9 cellular contexts compared by ENCODE assay signal in genomic region chr14:69877492-69877891, GRCh38. TPM values are rescaled to one million over a fixed set of nuclear protein-coding genes. Genes with fewer than 3 reads are reported as not detected.
DNase-seq lines count a peak whose midpoint lies in the region; ATAC-seq and TF ChIP-seq lines count a peak whose summit lies in the region.
"Had no signal": no experiment of that assay in that cellular context is flagged by ENCODE, and none has a peak within 500 bp of the region (broad histone marks: within the 10 kb centered on the region; RNA-seq: fewer than 3 reads in every experiment).

No MANE protein-coding gene starts in this region.

- no peak overlapping the region for H2AFZ ChIP-seq in OCI-LY7 (ENCODE audit: low read length)

- no peak for TF ChIP-seq POLR2A in suprapubic skin (IDR thresholded peaks at IDR 0.05)

- H3K36me3 ChIP-seq in OCI-LY7 (ENCODE audit: insufficient read depth, low read length) (no peaks in the 10 kb centered on the region), thoracic aorta (no peaks in the 10 kb centered on the region), suprapubic skin (no peaks in the 10 kb centered on the region)

- H3K9me3 Mint-ChIP-seq in activated CD4-positive, alpha-beta memory T cell treated with anti-CD3 and anti-CD28 coated beads for 36 hours, result peaks cover 4% of the 10 kb centered on the region

- peak; percentile 70 for TF ChIP-seq CTCF in OCI-LY7 (conservative IDR thresholded peaks at IDR 0.05; ENCODE audit: low read length)
- peak; percentile 53 for TF ChIP-seq CTCF in fibroblast of pulmonary artery (IDR thresholded peaks at IDR 0.05; ENCODE audit: low read length, missing control alignments)
- TF ChIP-seq CTCF in thoracic aorta (IDR thresholded peaks at IDR 0.05), result peak; percentile 10
- TF ChIP-seq CTCF in suprapubic skin (IDR thresholded peaks at IDR 0.05), result no peak

- peaks cover 38% of the 10 kb centered on the region for H3K27me3 Mint-ChIP-seq in activated CD4-positive, alpha-beta memory T cell treated with anti-CD3 and anti-CD28 coated beads for 36 hours

- no peaks in the 10 kb centered on the region for H3K79me2 ChIP-seq in OCI-LY7 (ENCODE audit: insufficient read depth, low read depth, low read length)

- no peaks in the 10 kb centered on the region for H3K9me2 ChIP-seq in OCI-LY7 (ENCODE audit: insufficient read depth, low read length)

- H4K20me1 ChIP-seq in OCI-LY7 (ENCODE audit: insufficient read depth, low read length), result no peaks in the 10 kb centered on the region

- WGBS in suprapubic skin, result 49% methylated on average over 2 of the region's 2 CpGs

- H3K27ac ChIP-seq in OCI-LY7 (ENCODE audit: low read depth, low read length, poor library complexity, severe bottlenecking) (no peak overlapping the region), thoracic aorta (peak overlapping the region in 1 of 2 donors; percentile 22), suprapubic skin (no peak overlapping the region)

- H3K4me3 Mint-ChIP-seq in activated CD4-positive, alpha-beta memory T cell treated with anti-CD3 and anti-CD28 coated beads for 36 hours, result no peak overlapping the region
- H3K4me3 Mint-ChIP-seq: CD4-positive, alpha-beta memory T cell had no signal

- no peaks in the 10 kb centered on the region for H3K4me1 Mint-ChIP-seq in activated CD4-positive, alpha-beta memory T cell treated with anti-CD3 and anti-CD28 coated beads for 36 hours (ENCODE audit: low read depth)

- peak; percentile 48 for DNase-seq in NCI-H82 (lab: John Stamatoyannopoulos, UW)
- no peak for DNase-seq in NCI-H82 treated with DMSO at 0.1 percent for 48 hours (lab: John Stamatoyannopoulos, UW; ENCODE audit: unreplicated experiment)
- peak; percentile 6 for DNase-seq in OCI-LY7 (ENCODE audit: low spot score)
- peak; percentile 49 for DNase-seq in fibroblast of pulmonary artery (ENCODE audit: low read depth)
- no peak for DNase-seq in thoracic aorta (ENCODE audit: low spot score)
- DNase-seq in AG08396 (ENCODE audit: low spot score), result no peak
- no peak for DNase-seq in suprapubic skin (ENCODE audit: low spot score in 2 of 2)
- no peak for DNase-seq in activated CD4-positive, alpha-beta memory T cell treated with anti-CD3 and anti-CD28 coated beads for 36 hours
- DNase-seq: CD4-positive, alpha-beta memory T cell had no signal

- H3K27ac Mint-ChIP-seq in activated CD4-positive, alpha-beta memory T cell treated with anti-CD3 and anti-CD28 coated beads for 36 hours, result no peak overlapping the region
- H3K27ac Mint-ChIP-seq: CD4-positive, alpha-beta memory T cell had no signal

- no peak overlapping the region for H3K4me3 ChIP-seq in OCI-LY7 (ENCODE audit: low read depth, low read length, poor library complexity, severe bottlenecking)
- no peak overlapping the region for H3K4me3 ChIP-seq in fibroblast of pulmonary artery (replicated peaks; ENCODE audit: low read depth, low read length)
- H3K4me3 ChIP-seq in thoracic aorta, result no peak overlapping the region
- no peak overlapping the region for H3K4me3 ChIP-seq in suprapubic skin

- no peak overlapping the region for H3K4me2 ChIP-seq in OCI-LY7 (ENCODE audit: low read length)

- no peaks in the 10 kb centered on the region for H3K36me3 Mint-ChIP-seq in activated CD4-positive, alpha-beta memory T cell treated with anti-CD3 and anti-CD28 coated beads for 36 hours
- H3K36me3 Mint-ChIP-seq: CD4-positive, alpha-beta memory T cell had no signal

- no peaks in the 10 kb centered on the region for H3K4me1 ChIP-seq in OCI-LY7 (ENCODE audit: insufficient read depth, low read length, poor library complexity, severe bottlenecking)
- H3K4me1 ChIP-seq in thoracic aorta (ENCODE audit: control insufficient read depth in 1 of 2, low read depth in 2 of 2), result peaks cover 0 to 46% of the 10 kb centered on the region in 2 donors
- H3K4me1 ChIP-seq in suprapubic skin, result peaks cover 11% of the 10 kb centered on the region

- TF ChIP-seq EP300 in suprapubic skin (IDR thresholded peaks at IDR 0.05), result no peak

- H3K27me3 ChIP-seq in thoracic aorta (replicated peaks; ENCODE audit: insufficient read depth) (no peaks in the 10 kb centered on the region), suprapubic skin (peaks cover 45% of the 10 kb centered on the region)

- H3K9me3 ChIP-seq in OCI-LY7 (ENCODE audit: low read length), result no peaks in the 10 kb centered on the region
- H3K9me3 ChIP-seq in thoracic aorta, result no peaks in the 10 kb centered on the region
- H3K9me3 ChIP-seq in suprapubic skin, result no peaks in the 10 kb centered on the region

- no TSS peak for BruUV-seq in OCI-LY7 (replicated peaks; lab: Mats Ljungman, UMichigan)

- POLR2A ChIA-PET in OCI-LY7 (lab: Charles Lee), result interaction anchor here (0.7 kb wide), 1 partner anchor 282 kb away, joined by 3 read pairs; no protein-coding TSS in a partner anchor
- POLR2A ChIA-PET in activated CD4-positive, alpha-beta memory T cell treated with anti-CD3 and anti-CD28 coated beads for 36 hours (lab: Charles Lee), result no interaction called here

- CTCF ChIA-PET in OCI-LY7 (lab: Charles Lee; ENCODE audit: unreplicated experiment), result interaction anchor here (0.6 kb wide), 1 partner anchor 50 kb away, joined by 3 read pairs; no protein-coding TSS in a partner anchor
- CTCF ChIA-PET in activated CD4-positive, alpha-beta memory T cell treated with anti-CD3 and anti-CD28 coated beads for 36 hours (lab: Charles Lee), result interaction anchor here (0.8 to 2.6 kb wide), 5 partner anchors 59 to 197 kb away, joined by 3 to 16 read pairs (median 3); no protein-coding TSS in a partner anchor

- intact Hi-C loops in OCI-LY7 (cut with micrococcal nuclease; ENCODE audit: unreplicated experiment), result no loop called here
- intact Hi-C loops in activated CD4-positive, alpha-beta memory T cell treated with anti-CD3 and anti-CD28 coated beads for 36 hours (cut with micrococcal nuclease), result loop anchor here (10.0 kb wide), 1 partner anchor 63 kb away; no protein-coding TSS in a partner anchor

- no peak for ATAC-seq in thoracic aorta (ENCODE audit: insufficient number of reproducible peaks, low FRiP score, low read depth)

RNA-seq across cellular contexts. Expression of gene SMOC1, which starts 1.7 kb away (rescaled TPM):
- not detected in 2 replicates for total RNA-seq in OCI-LY7 (2014; rRNA removed; shearing (Covaris generic))
- total RNA-seq in OCI-LY7 (2022), result not detected in 2 replicates
- total RNA-seq in thoracic aorta, result 10 to 100 TPM; 25.2 to 29.8 TPM
- total RNA-seq in suprapubic skin, result 1 to 10 TPM in 3 of 4 donors, under 1 TPM in 1; 0.72 to 3.1 (median 1.6) TPM
- not detected for total RNA-seq in activated CD4-positive, alpha-beta memory T cell treated with anti-CD3 and anti-CD28 coated beads for 36 hours
- total RNA-seq: CD4-positive, alpha-beta memory T cell had no signal

Comparison
In these comparisons a context has a peak if more than half of its experiments do, and no peak if none do; other contexts are left out.
1. DNase-seq: peak in NCI-H82 (single experiment), OCI-LY7 (single experiment) and fibroblast of pulmonary artery (single experiment); none in NCI-H82 treated with DMSO at 0.1 percent for 48 hours (single experiment), thoracic aorta (single experiment), AG08396 (single experiment), suprapubic skin (0 of 2) and activated CD4-positive, alpha-beta memory T cell treated with anti-CD3 and anti-CD28 coated beads for 36 hours (single experiment).
2. CTCF ChIP-seq: peak in OCI-LY7 (single experiment), fibroblast of pulmonary artery (single experiment) and thoracic aorta (single experiment); none in suprapubic skin (0 of 2).
3. RNA of gene SMOC1, which starts 1.7 kb away (total RNA-seq): 25.2 to 29.8 TPM in thoracic aorta; 0.72 to 3.1 TPM in suprapubic skin, not detected in activated CD4-positive, alpha-beta memory T cell treated with anti-CD3 and anti-CD28 coated beads for 36 hours and not detected in OCI-LY7; every median in the first group is over 4 times any median in the second.